ENCODE assay signal across 1 cellular context in the genomic region with DNA sequence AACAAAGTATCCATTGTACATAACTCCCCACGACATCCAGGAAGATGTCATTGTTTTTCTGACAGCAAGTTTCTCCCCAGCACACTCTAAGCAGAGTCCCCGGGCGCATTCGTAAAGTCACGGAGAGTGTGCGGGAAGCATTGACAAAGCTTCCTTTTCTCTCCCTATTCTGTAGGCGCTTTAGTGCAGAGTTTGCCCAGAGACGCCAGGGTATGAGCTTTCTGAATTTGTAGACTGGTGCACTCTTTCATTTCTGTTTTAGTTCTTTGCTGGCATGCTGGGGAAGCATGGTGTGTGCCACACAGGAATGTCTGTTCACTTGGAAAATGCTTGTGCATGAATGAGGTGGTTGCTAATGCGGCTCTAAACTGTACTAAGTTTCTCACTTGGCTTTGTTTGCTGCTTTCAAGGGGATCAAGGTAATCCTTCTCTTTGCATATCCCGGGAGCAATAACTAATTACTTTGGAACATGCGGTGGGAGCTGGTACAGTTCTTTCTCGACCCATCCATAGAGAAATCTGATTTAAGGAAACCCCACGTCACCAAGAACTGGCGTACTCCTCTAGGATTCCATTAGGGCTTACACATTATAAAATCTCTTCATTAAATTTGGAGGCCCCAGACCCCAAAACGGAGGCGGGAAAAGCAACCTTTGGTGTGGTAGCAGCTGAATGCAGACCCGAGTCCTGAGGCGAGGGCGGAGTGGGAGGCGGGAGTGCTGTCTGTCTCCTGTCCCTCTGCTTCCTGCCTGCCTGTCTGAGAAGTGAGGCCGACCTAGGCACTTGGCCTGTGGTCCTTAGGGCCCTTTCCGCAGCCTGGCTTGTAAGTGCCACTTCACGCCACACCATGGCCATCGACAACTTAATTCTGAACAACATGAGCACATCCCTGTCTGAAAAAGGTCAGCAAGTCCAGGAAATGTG.
TF ChIP-seq lines count a peak whose summit lies in the region.

No MANE protein-coding gene starts in this region.

TF ChIP-seq in H1, 55 proteins besides CTCF, POLR2A, EP300 and RAD21:
- TF ChIP-seq KDM4A (IDR thresholded peaks at IDR 0.05; ENCODE audit: low read depth, low read length, severe bottlenecking) (no peak), SUZ12 (IDR thresholded peaks at IDR 0.05; ENCODE audit: low read length) (no peak), BCL11A (IDR thresholded peaks at IDR 0.05; ENCODE audit: low read depth in 2 of 2, low read length in 2 of 2) (no peak), CREB1 (IDR thresholded peaks at IDR 0.05) (no peak), RFX5 (IDR thresholded peaks at IDR 0.05; ENCODE audit: borderline replicate concordance, low read depth, low read length) (no peak), BACH1 (IDR thresholded peaks at IDR 0.05; ENCODE audit: low read length) (no peak), POU5F1 (IDR thresholded peaks at IDR 0.05; ENCODE audit: low read depth, low read length) (no peak), SAP30 (IDR thresholded peaks at IDR 0.05; ENCODE audit: insufficient read depth, insufficient replicate concordance, low read length) (no peak), FOSL1 (IDR thresholded peaks at IDR 0.05; ENCODE audit: insufficient read depth, low read depth, low read length) (no peak), PHF8 (conservative IDR thresholded peaks at IDR 0.05; ENCODE audit: low read depth, low read length) (no peak), KDM5A (IDR thresholded peaks at IDR 0.05; ENCODE audit: low read length) (no peak), HDAC6 (IDR thresholded peaks at IDR 0.05; ENCODE audit: low read depth, low read length) (no peak), EZH2 (IDR thresholded peaks at IDR 0.05; ENCODE audit: low read depth, low read length, severe bottlenecking) (no peak)
TF ChIP-seq in H1: peak in this region for 0.
